ENCODE assay signal across 8 cellular contexts in genomic region chr12:110039085-110039807, GRCh38. TPM values are rescaled to one million over a fixed set of nuclear protein-coding genes. Genes with fewer than 3 reads are reported as not detected.
DNase-seq lines count a peak whose midpoint lies in the region; ATAC-seq, FAIRE-seq and TF ChIP-seq lines count a peak whose summit lies in the region.

No MANE protein-coding gene starts in this region.

- peak overlapping the region; percentile 15 for H3K4me3 Mint-ChIP-seq in activated CD4-positive, alpha-beta T cell treated with anti-CD3 and anti-CD28 coated beads, Interleukin-2, amount 10 ng/mL, durations not matched to agents 7 days and 5 days

- H3K9me3 ChIP-seq in A549 (no peaks in the 10 kb centered on the region), psoas muscle (no peaks in the 10 kb centered on the region)

- peaks cover 3 to 37% of the 10 kb centered on the region in 2 donors for H3K36me3 ChIP-seq in psoas muscle (ENCODE audit: insufficient read depth in 1 of 2, low read depth in 1 of 2)

- H3K4me1 ChIP-seq in A549 (peaks cover 70% of the 10 kb centered on the region), psoas muscle (peaks cover 53% of the 10 kb centered on the region)

- peak in 1 of 2 experiments; percentile 20; a peak in 3 of 5 replicates for TF ChIP-seq RAD21 in A549 (conservative IDR thresholded peaks at IDR 0.05 in 1 of 2, IDR thresholded peaks at IDR 0.05 in 1 of 2)

- TF ChIP-seq CTCF in A549 (IDR thresholded peaks at IDR 0.05) (no peak), HFF-Myc (IDR thresholded peaks at IDR 0.05; ENCODE audit: low read depth, low read length, missing control alignments) (no peak), epithelial cell of proximal tubule (conservative IDR thresholded peaks at IDR 0.05; ENCODE audit: low read depth, low read length) (no peak), psoas muscle (IDR thresholded peaks at IDR 0.05) (no peak)

- peak overlapping the region; percentile 93 for H3K27ac Mint-ChIP-seq in activated CD4-positive, alpha-beta T cell treated with anti-CD3 and anti-CD28 coated beads, Interleukin-2, amount 10 ng/mL, durations not matched to agents 7 days and 5 days

- no peaks in the 10 kb centered on the region for H3K27me3 Mint-ChIP-seq in activated CD4-positive, alpha-beta T cell treated with anti-CD3 and anti-CD28 coated beads, Interleukin-2, amount 10 ng/mL, durations not matched to agents 7 days and 5 days

- TF ChIP-seq POLR2A in A549 (IDR thresholded peaks at IDR 0.05; ENCODE audit: low read length), result no peak

- peak; percentile 90 to 92 for ATAC-seq in A549
- ATAC-seq in psoas muscle, result peak; percentile 24 to 51 (median 42)

- DNase-seq in A549 (ENCODE audit: low read depth in 1 of 2, low spot score in 1 of 2) (peak; percentile 92 to 98), HFF-Myc (ENCODE audit: extremely low read depth, low read depth) (peak; percentile 77), epithelial cell of proximal tubule (ENCODE audit: low read depth) (peak; percentile 93), psoas muscle (no peak), NCI-H446 treated with DMSO at 0.1 percent for 48 hours (lab: John Stamatoyannopoulos, UW) (no peak), DMS114 treated with DMSO at 0.1 percent for 48 hours (lab: John Stamatoyannopoulos, UW; ENCODE audit: unreplicated experiment) (no peak)
- DNase-seq in activated CD4-positive, alpha-beta T cell treated with anti-CD3 and anti-CD28 coated beads, Interleukin-2, amount 10 ng/mL, durations not matched to agents 7 days and 5 days, result peak; percentile 47
- no peak for DNase-seq in effector CD8-positive, alpha-beta T cell (lab: John Stamatoyannopoulos, UW)

- H3K27ac ChIP-seq in A549 (peak overlapping the region; percentile 90 to 93), psoas muscle (peak overlapping the region; percentile 75)

- peaks cover 73% of the 10 kb centered on the region for H3K36me3 Mint-ChIP-seq in activated CD4-positive, alpha-beta T cell treated with anti-CD3 and anti-CD28 coated beads, Interleukin-2, amount 10 ng/mL, durations not matched to agents 7 days and 5 days (ENCODE audit: low read depth)

- H3K27me3 ChIP-seq in psoas muscle (ENCODE audit: insufficient read depth in 3 of 3, low read length in 2 of 3), result no peaks in the 10 kb centered on the region

- peaks cover 57% of the 10 kb centered on the region for H3K4me1 Mint-ChIP-seq in activated CD4-positive, alpha-beta T cell treated with anti-CD3 and anti-CD28 coated beads, Interleukin-2, amount 10 ng/mL, durations not matched to agents 7 days and 5 days

- H3K4me2 ChIP-seq in A549, result peak overlapping the region; percentile 90

- FAIRE-seq in A549 (lab: Jason Lieb, UNC), result peak; percentile 99

- TF ChIP-seq EP300 in A549 (IDR thresholded peaks at IDR 0.05), result peak; percentile 83 to 95; a peak in 3 of 5 replicates

- intact Hi-C loops in psoas muscle (cut with DNase I), result no loop called here

- no peaks in the 10 kb centered on the region for H3K9me3 Mint-ChIP-seq in activated CD4-positive, alpha-beta T cell treated with anti-CD3 and anti-CD28 coated beads, Interleukin-2, amount 10 ng/mL, durations not matched to agents 7 days and 5 days

- 2% methylated on average over 5 of the region's 5 CpGs for WGBS in A549 (ENCODE audit: missing lambda C conversion rate)
- WGBS in psoas muscle, 3 donors, result 42 to 51% (median 47%) methylated on average over 5 of the region's 5 CpGs

- H3K4me3 ChIP-seq in A549 (no peak overlapping the region), HFF-Myc (replicated peaks; ENCODE audit: low read depth, low read length) (no peak overlapping the region), epithelial cell of proximal tubule (ENCODE audit: low read depth, low read length) (no peak overlapping the region), psoas muscle (no peak overlapping the region)

- POLR2A ChIA-PET in A549 (lab: Yijun Ruan, JAX), result no interaction called here
- POLR2A ChIA-PET in activated CD4-positive, alpha-beta T cell treated with anti-CD3 and anti-CD28 coated beads, Interleukin-2, amount 10 ng/mL, durations not matched to agents 7 days and 5 days (lab: Charles Lee), result no interaction called here

- CTCF ChIA-PET in A549 (lab: Yijun Ruan, JAX), result interaction anchor here (0.7 to 1.6 kb wide), 5 partner anchors 15 to 487 kb away, joined by 3 to 5 read pairs (median 3); no protein-coding TSS in a partner anchor
- CTCF ChIA-PET in activated CD4-positive, alpha-beta T cell treated with anti-CD3 and anti-CD28 coated beads, Interleukin-2, amount 10 ng/mL, durations not matched to agents 7 days and 5 days (lab: Charles Lee), result no interaction called here

TF ChIP-seq in A549, 52 proteins besides CTCF, POLR2A, EP300 and RAD21 (continues in another document):
- TF ChIP-seq ELK1 (IDR thresholded peaks at IDR 0.05; ENCODE audit: low read depth, low read length) (no peak), NFE2L2 (conservative IDR thresholded peaks at IDR 0.05; ENCODE audit: low read length) (no peak), TFCP2L1 (CRISPR knock-in tag; IDR thresholded peaks at IDR 0.05) (no peak), HMGXB4 (CRISPR knock-in tag; IDR thresholded peaks at IDR 0.05; ENCODE audit: borderline replicate concordance) (no peak), FOXS1 (CRISPR knock-in tag; IDR thresholded peaks at IDR 0.05) (peak; percentile 84), SREBF2 (IDR thresholded peaks at IDR 0.05) (no peak), HOXA7 (CRISPR knock-in tag; IDR thresholded peaks at IDR 0.05) (peak; percentile 72; the same call in 1 of the 2 replicates), EHMT2 (IDR thresholded peaks at IDR 0.05; ENCODE audit: low read depth) (no peak), KDM1A (IDR thresholded peaks at IDR 0.05; ENCODE audit: low read depth) (no peak), FOSB (CRISPR knock-in tag; IDR thresholded peaks at IDR 0.05) (peak; percentile 80; the same call in 1 of the 2 replicates), RNF2 (IDR thresholded peaks at IDR 0.05; ENCODE audit: borderline replicate concordance, low read depth) (no peak), ZC3H11A (IDR thresholded peaks at IDR 0.05) (no peak), CBX8 (IDR thresholded peaks at IDR 0.05) (no peak), HOXB5 (CRISPR knock-in tag; IDR thresholded peaks at IDR 0.05) (peak; percentile 84; the same call in 1 of the 2 replicates)

RNA-seq across cellular contexts. Expression of gene C12orf76, which starts 9.1 kb away (rescaled TPM):
- polyA plus RNA-seq in A549 (2011; rRNA removed), result 22.6 and 23.1 TPM in 2 replicates
- polyA plus RNA-seq in A549 (2012; cell fraction: cytosol; rRNA removed), result 13.4 and 16.2 TPM in 2 replicates
- 9.8 and 19.3 TPM in 2 replicates for polyA plus RNA-seq in A549 (2012; cell fraction: nucleus; rRNA removed)
- 12.4 to 14.5 TPM (median 13.3 TPM) in 3 replicates for polyA plus RNA-seq in A549 (2017; fragmentation: RNase III; extraction: RNeasy Plus Mini Kit Qiagen cat#74134 plus additional on column Dnase treatment)
- 8.3 and 10.7 TPM in 2 replicates for polyA minus RNA-seq in A549 (2011; rRNA and poly(A)+ RNA removed)
- total RNA-seq in activated CD4-positive, alpha-beta T cell treated with anti-CD3 and anti-CD28 coated beads, Interleukin-2, amount 10 ng/mL, durations not matched to agents 7 days and 5 days, result 10 to 100 TPM; 19.9 to 25.8 TPM
- 7.1 and 12.6 TPM in 2 replicates for total RNA-seq in epithelial cell of proximal tubule
- 1 to 10 TPM; 3.1 to 9.8 (median 6.1) TPM for total RNA-seq in psoas muscle
- 10 to 100 TPM in 1 of 3 donors, 1 to 10 TPM in 2; 6.9 to 19.1 (median 7.4) TPM for polyA plus RNA-seq in psoas muscle

RNA-seq across cellular contexts. Expression of gene ANKRD13A, which starts 40.0 kb away (rescaled TPM):
- 19.8 and 23.8 TPM in 2 replicates for polyA plus RNA-seq in A549 (2011; rRNA removed)
- polyA plus RNA-seq in A549 (2012; cell fraction: cytosol; rRNA removed), result 12.6 and 20.6 TPM in 2 replicates
- 27.1 and 34.3 TPM in 2 replicates for polyA plus RNA-seq in A549 (2012; cell fraction: nucleus; rRNA removed)
- 11.5 to 13.0 TPM (median 12.1 TPM) in 3 replicates for polyA plus RNA-seq in A549 (2017; fragmentation: RNase III; extraction: RNeasy Plus Mini Kit Qiagen cat#74134 plus additional on column Dnase treatment)
- 21.4 and 28.1 TPM in 2 replicates for polyA minus RNA-seq in A549 (2011; rRNA and poly(A)+ RNA removed)
- 10 to 100 TPM; 82.5 to 88.2 TPM for total RNA-seq in activated CD4-positive, alpha-beta T cell treated with anti-CD3 and anti-CD28 coated beads, Interleukin-2, amount 10 ng/mL, durations not matched to agents 7 days and 5 days
- total RNA-seq in epithelial cell of proximal tubule, result 43.8 and 96.1 TPM in 2 replicates
- total RNA-seq in psoas muscle, result 10 to 100 TPM in 2 of 4 donors, 1 to 10 TPM in 2; 8.7 to 16.3 (median 11.7) TPM
- polyA plus RNA-seq in psoas muscle, result 1 to 10 TPM; 6.8 to 9.0 (median 7.4) TPM

RNA-seq across cellular contexts. Expression of gene GIT2, which starts 43.1 kb away (rescaled TPM):
- 38.0 and 44.3 TPM in 2 replicates for polyA plus RNA-seq in A549 (2011; rRNA removed)
- 18.8 and 21.3 TPM in 2 replicates for polyA plus RNA-seq in A549 (2012; cell fraction: cytosol; rRNA removed)
- polyA plus RNA-seq in A549 (2012; cell fraction: nucleus; rRNA removed), result 29.8 and 37.0 TPM in 2 replicates
- polyA plus RNA-seq in A549 (2017; fragmentation: RNase III; extraction: RNeasy Plus Mini Kit Qiagen cat#74134 plus additional on column Dnase treatment), result 17.9 to 19.1 TPM (median 18.5 TPM) in 3 replicates
- polyA minus RNA-seq in A549 (2011; rRNA and poly(A)+ RNA removed), result 40.5 and 41.4 TPM in 2 replicates
- 100 to 1,000 TPM; 101 to 107 TPM for total RNA-seq in activated CD4-positive, alpha-beta T cell treated with anti-CD3 and anti-CD28 coated beads, Interleukin-2, amount 10 ng/mL, durations not matched to agents 7 days and 5 days
- total RNA-seq in epithelial cell of proximal tubule, result 19.2 and 20.1 TPM in 2 replicates
- total RNA-seq in psoas muscle, result 10 to 100 TPM; 17.5 to 29.7 (median 26.4) TPM
- 10 to 100 TPM; 10.8 to 20.3 (median 13.3) TPM for polyA plus RNA-seq in psoas muscle

Comparison
In these comparisons a context has a peak if more than half of its experiments do, and no peak if none do; other contexts are left out.
1. DNase-seq: peak in A549 (2 of 2), HFF-Myc (single experiment), activated CD4-positive, alpha-beta T cell treated with anti-CD3 and anti-CD28 coated beads, Interleukin-2, amount 10 ng/mL, durations not matched to agents 7 days and 5 days (single experiment) and epithelial cell of proximal tubule (single experiment); none in psoas muscle (0 of 2), NCI-H446 treated with DMSO at 0.1 percent for 48 hours (single experiment), effector CD8-positive, alpha-beta T cell (single experiment) and DMS114 treated with DMSO at 0.1 percent for 48 hours (single experiment).